Comparison of ENCODE assay signal across 7 cellular contexts in the genomic region with DNA sequence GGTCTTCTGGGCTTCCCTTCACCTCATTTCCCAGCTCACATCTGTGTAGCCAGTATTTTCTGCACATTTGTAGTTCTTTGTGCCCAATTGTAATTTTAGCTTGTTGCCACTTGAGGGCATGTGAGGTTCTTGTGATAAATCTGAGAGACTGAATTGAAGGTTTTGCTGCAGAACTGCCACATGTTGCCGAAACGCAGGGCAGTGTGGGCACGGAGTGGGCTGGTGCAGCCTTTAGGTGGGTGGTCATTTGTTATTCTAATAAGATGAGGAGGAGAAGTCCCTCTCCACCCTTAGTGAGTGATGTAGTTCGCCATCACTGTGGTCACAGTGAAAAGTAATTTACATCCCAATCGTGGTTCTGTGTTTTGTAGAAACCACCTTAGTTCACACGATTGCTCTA. TPM values are rescaled to one million over a fixed set of nuclear protein-coding genes. Genes with fewer than 3 reads are reported as not detected.
A peak's percentile ranks its signal among the peaks of the same experiment; 100 is the strongest.
DNase-seq lines count a peak whose midpoint lies in the region; ATAC-seq and TF ChIP-seq lines count a peak whose summit lies in the region.

No MANE protein-coding gene starts in this region.

- H3K79me2 ChIP-seq in OCI-LY3 (ENCODE audit: low read length), result no peaks in the 10 kb centered on the region

- peaks cover 3% of the 10 kb centered on the region for H3K9me3 Mint-ChIP-seq in glutamatergic neuron (ENCODE audit: unreplicated experiment)

- H3K9me3 ChIP-seq in OCI-LY3 (ENCODE audit: insufficient read depth, low read length), result no peaks in the 10 kb centered on the region

- no peak overlapping the region for H3K4me3 Mint-ChIP-seq in glutamatergic neuron (ENCODE audit: unreplicated experiment)

- no peaks in the 10 kb centered on the region; the same call in 1 of the 2 replicates for H4K20me1 ChIP-seq in OCI-LY3 (ENCODE audit: insufficient read depth, low read length)

- no peak overlapping the region for H3K27ac ChIP-seq in HL-60 (replicated peaks)
- H3K27ac ChIP-seq in OCI-LY3 (ENCODE audit: low read length), result no peak overlapping the region

- H3K4me1 ChIP-seq in OCI-LY3 (ENCODE audit: low read length), result peaks cover 5% of the 10 kb centered on the region

- peak overlapping the region; percentile 31 for H3K27ac Mint-ChIP-seq in glutamatergic neuron (ENCODE audit: unreplicated experiment)

- H3K27me3 ChIP-seq in HL-60 (ENCODE audit: insufficient read depth, poor library complexity, severe bottlenecking) (no peaks in the 10 kb centered on the region), OCI-LY3 (ENCODE audit: low read depth, low read length) (no peaks in the 10 kb centered on the region)

- H3K4me3 ChIP-seq in HL-60 (replicated peaks; ENCODE audit: insufficient read depth, low read length) (no peak overlapping the region), OCI-LY3 (ENCODE audit: low read length) (no peak overlapping the region)

- peak; percentile 92 for ATAC-seq in GM21528 (IDR thresholded peaks at IDR 0.05; ENCODE audit: low FRiP score, unreplicated experiment)

- peaks cover 57% of the 10 kb centered on the region for H3K36me3 ChIP-seq in OCI-LY3 (replicated peaks; ENCODE audit: low read depth, low read length)

- H3K4me1 Mint-ChIP-seq in glutamatergic neuron (ENCODE audit: low read depth, unreplicated experiment), result peaks cover 8% of the 10 kb centered on the region

- H3K27me3 Mint-ChIP-seq in glutamatergic neuron (ENCODE audit: unreplicated experiment), result no peaks in the 10 kb centered on the region

- H3K4me2 ChIP-seq in OCI-LY3 (ENCODE audit: low read length), result peak overlapping the region; percentile 44

- peak; percentile 49 for DNase-seq in GM10266 (ENCODE audit: extremely low spot score)
- DNase-seq in HL-60 (ENCODE audit: low read depth in 1 of 2, low spot score in 1 of 2), result peak in 1 of 2 experiments; percentile 33
- peak; percentile 37 for DNase-seq in activated naive CD4-positive, alpha-beta T cell treated with anti-CD3 and anti-CD28 coated beads, Interleukin-2, amount 50 U/mL, for 16 hours
- no peak for DNase-seq in glutamatergic neuron
- peak; percentile 68 for DNase-seq in renal cortical epithelial cell (ENCODE audit: low read depth)

- no peak overlapping the region for H3K9ac ChIP-seq in OCI-LY3 (ENCODE audit: low read length)

- peaks cover 12% of the 10 kb centered on the region for H3K36me3 Mint-ChIP-seq in glutamatergic neuron (ENCODE audit: unreplicated experiment)

- TF ChIP-seq CTCF in GM10266 (IDR thresholded peaks at IDR 0.05; ENCODE audit: control insufficient read depth, insufficient read depth, low read depth, missing control alignments) (peak; percentile 71), HL-60 (IDR thresholded peaks at IDR 0.05; ENCODE audit: insufficient read depth, low read length) (peak; percentile 40), OCI-LY3 (IDR thresholded peaks at IDR 0.05; ENCODE audit: low read depth, low read length) (peak; percentile 61), glutamatergic neuron (IDR thresholded peaks at IDR 0.05; ENCODE audit: partially characterized antibody, unreplicated experiment) (peak; percentile 80)

- H2AFZ ChIP-seq in OCI-LY3 (ENCODE audit: low read depth, low read length), result no peak overlapping the region

RNA-seq across cellular contexts. Expression of a gene that starts 21.2 kb away (rescaled TPM):
- total RNA-seq in glutamatergic neuron (ENCODE audit: unreplicated experiment) (17.7 TPM), renal cortical epithelial cell (20.0 and 25.2 TPM in 2 replicates)
